21 cellular contexts compared by ENCODE assay signal in the genomic region with DNA sequence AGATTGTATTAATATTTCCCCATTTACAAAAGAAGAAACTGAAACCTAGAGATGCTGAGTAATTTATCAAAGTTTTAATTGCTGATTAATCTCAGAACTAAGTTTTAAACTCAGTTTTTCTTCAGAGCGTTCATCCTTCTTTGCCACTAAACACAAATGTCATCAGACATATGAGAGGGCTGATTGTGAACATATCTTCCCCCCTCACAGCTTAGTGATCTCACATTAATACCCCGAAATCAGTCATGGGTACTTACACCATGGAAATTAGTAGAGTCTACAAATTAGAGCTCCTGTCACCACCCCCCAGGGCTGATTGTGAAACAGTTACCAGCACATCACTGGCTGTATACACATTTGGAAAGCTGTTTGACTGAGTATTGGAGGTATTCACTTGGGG.
DNase-seq lines count a peak whose midpoint lies in the region; ATAC-seq, FAIRE-seq and TF ChIP-seq lines count a peak whose summit lies in the region.
"Had no signal": no experiment of that assay in that cellular context is flagged by ENCODE, and none has a peak within 500 bp of the region (broad histone marks: within the 10 kb centered on the region; RNA-seq: fewer than 3 reads in every experiment).

No MANE protein-coding gene starts in this region.

- H3K9me3 ChIP-seq in K562 (replicated peaks; ENCODE audit: control insufficient read depth, insufficient read depth, low read depth, low read length) (no peaks in the 10 kb centered on the region), psoas muscle (no peaks in the 10 kb centered on the region), osteoblast (ENCODE audit: low read depth, low read length) (no peaks in the 10 kb centered on the region)
- H3K9me3 ChIP-seq: A549, SJSA1 had no signal

- no peak for TF ChIP-seq EP300 in K562 (IDR thresholded peaks at IDR 0.05; ENCODE audit: low read length)

- H3K36me3 ChIP-seq in K562 (ENCODE audit: control insufficient read depth, insufficient read depth, low read length) (no peaks in the 10 kb centered on the region), psoas muscle (ENCODE audit: insufficient read depth in 1 of 2, low read depth in 1 of 2) (no peaks in the 10 kb centered on the region), osteoblast (ENCODE audit: insufficient read depth, low read length) (no peaks in the 10 kb centered on the region)
- H3K36me3 ChIP-seq: SJSA1 had no signal

- H3K79me2 ChIP-seq in K562 (ENCODE audit: control insufficient read depth, insufficient read depth, low read length) (no peaks in the 10 kb centered on the region), osteoblast (ENCODE audit: insufficient read depth, low read length) (no peaks in the 10 kb centered on the region)

- ATAC-seq in GM18519 (IDR thresholded peaks at IDR 0.05; ENCODE audit: low FRiP score, unreplicated experiment) (peak; percentile 50), GM18907 (IDR thresholded peaks at IDR 0.05; ENCODE audit: unreplicated experiment) (peak; percentile 76), HG02884 (IDR thresholded peaks at IDR 0.05; ENCODE audit: unreplicated experiment) (peak; percentile 69), K562 (no peak), psoas muscle (no peak)
- ATAC-seq: A549 had no signal

- BruUV-seq in K562 (replicated peaks; lab: Mats Ljungman, UMichigan): no TSS peak

- no peak overlapping the region for H3K4me2 ChIP-seq in K562 (ENCODE audit: insufficient read depth, low read length)
- no peak overlapping the region for H3K4me2 ChIP-seq in osteoblast (ENCODE audit: insufficient read depth, low read length)
- H3K4me2 ChIP-seq: A549 had no signal

- H3K36me3 Mint-ChIP-seq in activated T-helper 1 cell treated with anti-CD3 and anti-CD28 coated beads, Interleukin-12 subunit alpha, Interleukin-12 subunit beta, Interleukin-2, Interleukin-4 antibody, amounts not matched to agents 30 ng/mL and 10 ng/mL and 1 ng/mL, durations not matched to agents 14 hours and 24 hours and 36 hours (ENCODE audit: low read depth): no peaks in the 10 kb centered on the region
- H3K36me3 Mint-ChIP-seq: CD14-positive monocyte had no signal

- H3K4me1 ChIP-seq in K562 (replicated peaks in 1 of 2; ENCODE audit: control insufficient read depth in 2 of 2, insufficient read depth in 2 of 2, low read length in 2 of 2): peaks cover 0 to 3% of the 10 kb centered on the region in 2 experiments; a peak in 1 of 5 replicates
- H3K4me1 ChIP-seq in psoas muscle: no peaks in the 10 kb centered on the region
- H3K4me1 ChIP-seq in osteoblast (ENCODE audit: insufficient read depth, low read length): no peaks in the 10 kb centered on the region
- H3K4me1 ChIP-seq: A549, SJSA1 had no signal

- H3K4me1 Mint-ChIP-seq in activated T-helper 1 cell treated with anti-CD3 and anti-CD28 coated beads, Interleukin-12 subunit alpha, Interleukin-12 subunit beta, Interleukin-2, Interleukin-4 antibody, amounts not matched to agents 30 ng/mL and 10 ng/mL and 1 ng/mL, durations not matched to agents 14 hours and 24 hours and 36 hours (ENCODE audit: low read depth): no peaks in the 10 kb centered on the region
- H3K4me1 Mint-ChIP-seq: CD14-positive monocyte had no signal

- no peak for TF ChIP-seq CTCF in K562 (IDR thresholded peaks at IDR 0.05 in 2 of 3, conservative IDR thresholded peaks at IDR 0.05 in 1 of 3; ENCODE audit: insufficient read depth in 2 of 3, low read depth in 1 of 3, low read length in 3 of 3)
- TF ChIP-seq CTCF in psoas muscle (IDR thresholded peaks at IDR 0.05): no peak
- TF ChIP-seq CTCF in osteoblast (IDR thresholded peaks at IDR 0.05; ENCODE audit: extremely low read depth, low read depth, low read length): no peak

- H3K9me3 Mint-ChIP-seq in activated T-helper 1 cell treated with anti-CD3 and anti-CD28 coated beads, Interleukin-12 subunit alpha, Interleukin-12 subunit beta, Interleukin-2, Interleukin-4 antibody, amounts not matched to agents 30 ng/mL and 10 ng/mL and 1 ng/mL, durations not matched to agents 14 hours and 24 hours and 36 hours: no peaks in the 10 kb centered on the region

- H3K27ac Mint-ChIP-seq in activated T-helper 1 cell treated with anti-CD3 and anti-CD28 coated beads, Interleukin-12 subunit alpha, Interleukin-12 subunit beta, Interleukin-2, Interleukin-4 antibody, amounts not matched to agents 30 ng/mL and 10 ng/mL and 1 ng/mL, durations not matched to agents 14 hours and 24 hours and 36 hours: no peak overlapping the region
- H3K27ac Mint-ChIP-seq: B cell, CD14-positive monocyte had no signal

- TF ChIP-seq RAD21 in K562 (CRISPR knock-in tag; conservative IDR thresholded peaks at IDR 0.05 in 1 of 2, IDR thresholded peaks at IDR 0.05 in 1 of 2): no peak

- H4K20me1 ChIP-seq in K562 (replicated peaks; ENCODE audit: control insufficient read depth, insufficient read depth, low read length): no peaks in the 10 kb centered on the region
- H4K20me1 ChIP-seq in osteoblast (ENCODE audit: insufficient read depth, low read length): no peaks in the 10 kb centered on the region

- H3K27ac ChIP-seq in K562 (ENCODE audit: extremely low read depth, low read depth, low read length): no peak overlapping the region
- no peak overlapping the region for H3K27ac ChIP-seq in psoas muscle
- H3K27ac ChIP-seq in osteoblast (ENCODE audit: low read depth, low read length): no peak overlapping the region
- H3K27ac ChIP-seq: A549, SJSA1 had no signal

- 11% methylated on average over 2 of the region's 2 CpGs for WGBS in K562 (ENCODE audit: insufficient coverage, low coverage, missing lambda C conversion rate)
- WGBS in psoas muscle, 3 donors: 37 to 49% (median 38%) methylated on average over 2 of the region's 2 CpGs

- no peak for FAIRE-seq in K562 (lab: Jason Lieb, UNC)
- FAIRE-seq: A549, RCC 7860 had no signal

- no peak overlapping the region for H3K9ac ChIP-seq in K562 (ENCODE audit: insufficient read depth in 1 of 2, low read depth in 2 of 2, low read length in 2 of 2)

- H3K9me1 ChIP-seq in K562 (ENCODE audit: control insufficient read depth, insufficient read depth, low read length): no peaks in the 10 kb centered on the region

- no peak for TF ChIP-seq POLR2A in K562 (conservative IDR thresholded peaks at IDR 0.05)

- DNase-seq in K562 (ENCODE audit: extremely low read depth in 1 of 4, low spot score in 3 of 4) (no peak), psoas muscle (no peak), osteoblast (ENCODE audit: insufficient read length, low spot score, missing footprints) (no peak)
- no peak for DNase-seq in activated T-helper 1 cell treated with anti-CD3 and anti-CD28 coated beads, Interleukin-12 subunit alpha, Interleukin-12 subunit beta, Interleukin-2, Interleukin-4 antibody, amounts not matched to agents 30 ng/mL and 10 ng/mL and 1 ng/mL, durations not matched to agents 14 hours and 24 hours and 36 hours (ENCODE audit: low spot score)
- DNase-seq: DMS53, GDM1, IMR-90, MV-4-11, NCI-H1105 treated with DMSO at 0.1 percent for 48 hours, NCI-H2029 treated with DMSO at 0.1 percent for 48 hours, NCI-H226, NCI-H510A treated with DMSO at 0.1 percent for 48 hours, NCI-H82 had no signal

- H3K27me3 ChIP-seq in K562 (ENCODE audit: control insufficient read depth in 2 of 2, insufficient read depth in 2 of 2, low read length in 2 of 2) (no peaks in the 10 kb centered on the region), psoas muscle (ENCODE audit: insufficient read depth in 3 of 3, low read length in 2 of 3) (no peaks in the 10 kb centered on the region), osteoblast (ENCODE audit: insufficient read depth, low read length) (no peaks in the 10 kb centered on the region)
- H3K27me3 ChIP-seq: SJSA1 had no signal

- in situ Hi-C loops in K562 (cut with MboI): no loop called here

- POLR2A ChIA-PET in K562 (lab: Yijun Ruan, JAX): no interaction called here

- H3K4me3 Mint-ChIP-seq in activated T-helper 1 cell treated with anti-CD3 and anti-CD28 coated beads, Interleukin-12 subunit alpha, Interleukin-12 subunit beta, Interleukin-2, Interleukin-4 antibody, amounts not matched to agents 30 ng/mL and 10 ng/mL and 1 ng/mL, durations not matched to agents 14 hours and 24 hours and 36 hours: no peak overlapping the region
- H3K4me3 Mint-ChIP-seq: B cell, CD14-positive monocyte had no signal

- no peak overlapping the region for H2AFZ ChIP-seq in K562 (ENCODE audit: low read depth, low read length)
- H2AFZ ChIP-seq in osteoblast (ENCODE audit: low read length): no peak overlapping the region

- no peaks in the 10 kb centered on the region for H3K27me3 Mint-ChIP-seq in activated T-helper 1 cell treated with anti-CD3 and anti-CD28 coated beads, Interleukin-12 subunit alpha, Interleukin-12 subunit beta, Interleukin-2, Interleukin-4 antibody, amounts not matched to agents 30 ng/mL and 10 ng/mL and 1 ng/mL, durations not matched to agents 14 hours and 24 hours and 36 hours (ENCODE audit: insufficient read depth)
- H3K27me3 Mint-ChIP-seq: B cell had no signal

- CTCF ChIA-PET in K562 (lab: Yijun Ruan, JAX; ENCODE audit: low intra/inter-chr PET ratio): no interaction called here

- no peak overlapping the region for H3K4me3 ChIP-seq in K562
- no peak overlapping the region for H3K4me3 ChIP-seq in psoas muscle
- H3K4me3 ChIP-seq in osteoblast (ENCODE audit: insufficient read depth, low read length): no peak overlapping the region
- H3K4me3 ChIP-seq: A549, SJSA1 had no signal

- intact Hi-C loops in K562 (cut with micrococcal nuclease): no loop called here
- intact Hi-C loops in psoas muscle (cut with DNase I): no loop called here
- intact Hi-C loops in activated T-helper 1 cell treated with anti-CD3 and anti-CD28 coated beads, Interleukin-12 subunit alpha, Interleukin-12 subunit beta, Interleukin-2, Interleukin-4 antibody, amounts not matched to agents 30 ng/mL and 10 ng/mL and 1 ng/mL, durations not matched to agents 14 hours and 24 hours and 36 hours (cut with micrococcal nuclease): no loop called here

TF ChIP-seq in K562, 482 proteins besides CTCF, POLR2A, EP300 and RAD21:
- TF ChIP-seq BRCA1 (IDR thresholded peaks at IDR 0.05) (no peak), BRCA1 (CRISPR knock-in tag; IDR thresholded peaks at IDR 0.05) (no peak), CEBPB (tag; IDR thresholded peaks at IDR 0.05) (0 out of 2 replicates have a peak, but pooled peaks have one; percentile 18)

Comparison
In these comparisons a context has a peak if more than half of its experiments do, and no peak if none do; other contexts are left out.
1. ATAC-seq: peak in GM18519 (single experiment), GM18907 (single experiment) and HG02884 (single experiment); none in K562 (single experiment) and psoas muscle (0 of 4).